Comparison of ENCODE assay signal across 2 cellular contexts in the genomic region with DNA sequence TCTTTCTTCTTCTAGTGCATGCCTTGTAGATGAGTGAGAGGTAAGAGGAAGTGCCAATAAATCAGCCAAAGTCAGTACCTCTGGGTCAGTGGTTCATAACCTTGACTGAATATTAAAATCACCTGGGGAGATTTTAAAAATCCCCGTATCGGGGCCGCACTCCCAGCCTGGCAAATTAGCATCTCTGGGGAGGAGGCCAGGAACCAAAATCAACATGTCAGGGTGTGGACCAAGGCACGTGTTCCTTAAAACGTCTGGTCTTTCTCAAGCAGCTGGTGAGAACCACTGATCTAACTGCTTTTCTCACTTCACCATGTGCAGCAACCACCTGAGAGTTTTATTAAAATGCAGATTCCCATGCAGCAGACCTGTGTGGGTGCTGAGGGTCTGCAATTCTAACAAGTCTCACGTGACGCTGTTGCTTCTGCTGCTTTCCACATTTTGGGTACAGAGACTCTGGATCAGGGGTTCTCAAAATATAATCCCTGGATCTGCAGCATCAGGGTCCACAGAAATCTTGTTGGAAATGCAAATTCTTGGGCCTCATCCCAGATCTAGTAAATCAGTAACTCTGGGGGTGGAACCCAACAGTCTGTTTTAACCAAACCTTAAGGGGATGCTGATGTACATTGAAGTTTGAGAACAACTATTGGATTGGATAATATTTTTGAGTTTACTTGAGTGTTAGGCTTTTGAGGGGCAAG.
TF ChIP-seq lines count a peak whose summit lies in the region.

No MANE protein-coding gene starts in this region.

TF ChIP-seq in HCT116, 20 proteins besides CTCF, POLR2A, EP300 and RAD21:
- TF ChIP-seq, protein P1, sequence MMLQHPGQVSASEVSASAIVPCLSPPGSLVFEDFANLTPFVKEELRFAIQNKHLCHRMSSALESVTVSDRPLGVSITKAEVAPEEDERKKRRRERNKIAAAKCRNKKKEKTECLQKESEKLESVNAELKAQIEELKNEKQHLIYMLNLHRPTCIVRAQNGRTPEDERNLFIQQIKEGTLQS (IDR thresholded peaks at IDR 0.05), result no peak
- TF ChIP-seq POLR2AphosphoS5 (IDR thresholded peaks at IDR 0.05; ENCODE audit: low read depth, low read length) (no peak), SP1 (IDR thresholded peaks at IDR 0.05; ENCODE audit: low read depth) (no peak)

TF ChIP-seq in SK-N-SH, 30 proteins besides CTCF, POLR2A, EP300 and RAD21:
- TF ChIP-seq, protein P2, sequence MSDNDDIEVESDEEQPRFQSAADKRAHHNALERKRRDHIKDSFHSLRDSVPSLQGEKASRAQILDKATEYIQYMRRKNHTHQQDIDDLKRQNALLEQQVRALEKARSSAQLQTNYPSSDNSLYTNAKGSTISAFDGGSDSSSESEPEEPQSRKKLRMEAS (IDR thresholded peaks at IDR 0.05; ENCODE audit: low read depth), result no peak
- no peak for TF ChIP-seq CHD2 (IDR thresholded peaks at IDR 0.05; ENCODE audit: low read length, partially characterized antibody)
- TF ChIP-seq SIN3A (IDR thresholded peaks at IDR 0.05; ENCODE audit: borderline replicate concordance, low read depth, low read length), result no peak
- no peak for TF ChIP-seq EZH2phosphoT487 (IDR thresholded peaks at IDR 0.05; ENCODE audit: borderline replicate concordance, low read depth)
- TF ChIP-seq, protein P3, sequence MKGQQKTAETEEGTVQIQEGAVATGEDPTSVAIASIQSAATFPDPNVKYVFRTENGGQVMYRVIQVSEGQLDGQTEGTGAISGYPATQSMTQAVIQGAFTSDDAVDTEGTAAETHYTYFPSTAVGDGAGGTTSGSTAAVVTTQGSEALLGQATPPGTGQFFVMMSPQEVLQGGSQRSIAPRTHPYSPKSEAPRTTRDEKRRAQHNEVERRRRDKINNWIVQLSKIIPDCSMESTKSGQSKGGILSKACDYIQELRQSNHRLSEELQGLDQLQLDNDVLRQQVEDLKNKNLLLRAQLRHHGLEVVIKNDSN (IDR thresholded peaks at IDR 0.05; ENCODE audit: borderline replicate concordance, low read depth), result no peak
- TF ChIP-seq, protein P4, sequence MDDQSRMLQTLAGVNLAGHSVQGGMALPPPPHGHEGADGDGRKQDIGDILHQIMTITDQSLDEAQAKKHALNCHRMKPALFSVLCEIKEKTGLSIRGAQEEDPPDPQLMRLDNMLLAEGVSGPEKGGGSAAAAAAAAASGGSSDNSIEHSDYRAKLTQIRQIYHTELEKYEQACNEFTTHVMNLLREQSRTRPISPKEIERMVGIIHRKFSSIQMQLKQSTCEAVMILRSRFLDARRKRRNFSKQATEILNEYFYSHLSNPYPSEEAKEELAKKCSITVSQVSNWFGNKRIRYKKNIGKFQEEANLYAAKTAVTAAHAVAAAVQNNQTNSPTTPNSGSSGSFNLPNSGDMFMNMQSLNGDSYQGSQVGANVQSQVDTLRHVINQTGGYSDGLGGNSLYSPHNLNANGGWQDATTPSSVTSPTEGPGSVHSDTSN (IDR thresholded peaks at IDR 0.05), result no peak
- TF ChIP-seq, protein P5, sequence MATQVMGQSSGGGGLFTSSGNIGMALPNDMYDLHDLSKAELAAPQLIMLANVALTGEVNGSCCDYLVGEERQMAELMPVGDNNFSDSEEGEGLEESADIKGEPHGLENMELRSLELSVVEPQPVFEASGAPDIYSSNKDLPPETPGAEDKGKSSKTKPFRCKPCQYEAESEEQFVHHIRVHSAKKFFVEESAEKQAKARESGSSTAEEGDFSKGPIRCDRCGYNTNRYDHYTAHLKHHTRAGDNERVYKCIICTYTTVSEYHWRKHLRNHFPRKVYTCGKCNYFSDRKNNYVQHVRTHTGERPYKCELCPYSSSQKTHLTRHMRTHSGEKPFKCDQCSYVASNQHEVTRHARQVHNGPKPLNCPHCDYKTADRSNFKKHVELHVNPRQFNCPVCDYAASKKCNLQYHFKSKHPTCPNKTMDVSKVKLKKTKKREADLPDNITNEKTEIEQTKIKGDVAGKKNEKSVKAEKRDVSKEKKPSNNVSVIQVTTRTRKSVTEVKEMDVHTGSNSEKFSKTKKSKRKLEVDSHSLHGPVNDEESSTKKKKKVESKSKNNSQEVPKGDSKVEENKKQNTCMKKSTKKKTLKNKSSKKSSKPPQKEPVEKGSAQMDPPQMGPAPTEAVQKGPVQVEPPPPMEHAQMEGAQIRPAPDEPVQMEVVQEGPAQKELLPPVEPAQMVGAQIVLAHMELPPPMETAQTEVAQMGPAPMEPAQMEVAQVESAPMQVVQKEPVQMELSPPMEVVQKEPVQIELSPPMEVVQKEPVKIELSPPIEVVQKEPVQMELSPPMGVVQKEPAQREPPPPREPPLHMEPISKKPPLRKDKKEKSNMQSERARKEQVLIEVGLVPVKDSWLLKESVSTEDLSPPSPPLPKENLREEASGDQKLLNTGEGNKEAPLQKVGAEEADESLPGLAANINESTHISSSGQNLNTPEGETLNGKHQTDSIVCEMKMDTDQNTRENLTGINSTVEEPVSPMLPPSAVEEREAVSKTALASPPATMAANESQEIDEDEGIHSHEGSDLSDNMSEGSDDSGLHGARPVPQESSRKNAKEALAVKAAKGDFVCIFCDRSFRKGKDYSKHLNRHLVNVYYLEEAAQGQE (IDR thresholded peaks at IDR 0.05; ENCODE audit: low read depth, low read length), result no peak
- TF ChIP-seq, protein P6, sequence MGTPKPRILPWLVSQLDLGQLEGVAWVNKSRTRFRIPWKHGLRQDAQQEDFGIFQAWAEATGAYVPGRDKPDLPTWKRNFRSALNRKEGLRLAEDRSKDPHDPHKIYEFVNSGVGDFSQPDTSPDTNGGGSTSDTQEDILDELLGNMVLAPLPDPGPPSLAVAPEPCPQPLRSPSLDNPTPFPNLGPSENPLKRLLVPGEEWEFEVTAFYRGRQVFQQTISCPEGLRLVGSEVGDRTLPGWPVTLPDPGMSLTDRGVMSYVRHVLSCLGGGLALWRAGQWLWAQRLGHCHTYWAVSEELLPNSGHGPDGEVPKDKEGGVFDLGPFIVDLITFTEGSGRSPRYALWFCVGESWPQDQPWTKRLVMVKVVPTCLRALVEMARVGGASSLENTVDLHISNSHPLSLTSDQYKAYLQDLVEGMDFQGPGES (IDR thresholded peaks at IDR 0.05; ENCODE audit: low read depth, low read length), result no peak
- TF ChIP-seq POLR2AphosphoS5 (IDR thresholded peaks at IDR 0.05; ENCODE audit: low read depth, low read length), result no peak
- no peak for TF ChIP-seq GABPA (IDR thresholded peaks at IDR 0.05; ENCODE audit: low read depth)
- no peak for TF ChIP-seq SMC3 (IDR thresholded peaks at IDR 0.05; ENCODE audit: low read depth, low read length)
- no peak for TF ChIP-seq TEAD4 (IDR thresholded peaks at IDR 0.05; ENCODE audit: borderline replicate concordance, insufficient read depth)
- no peak for TF ChIP-seq RXRA (IDR thresholded peaks at IDR 0.05; ENCODE audit: borderline replicate concordance, low read depth)
- TF ChIP-seq, protein P7, sequence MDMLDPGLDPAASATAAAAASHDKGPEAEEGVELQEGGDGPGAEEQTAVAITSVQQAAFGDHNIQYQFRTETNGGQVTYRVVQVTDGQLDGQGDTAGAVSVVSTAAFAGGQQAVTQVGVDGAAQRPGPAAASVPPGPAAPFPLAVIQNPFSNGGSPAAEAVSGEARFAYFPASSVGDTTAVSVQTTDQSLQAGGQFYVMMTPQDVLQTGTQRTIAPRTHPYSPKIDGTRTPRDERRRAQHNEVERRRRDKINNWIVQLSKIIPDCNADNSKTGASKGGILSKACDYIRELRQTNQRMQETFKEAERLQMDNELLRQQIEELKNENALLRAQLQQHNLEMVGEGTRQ (IDR thresholded peaks at IDR 0.05; ENCODE audit: borderline replicate concordance, low read depth, low read length), result no peak
- TF ChIP-seq, protein P8, sequence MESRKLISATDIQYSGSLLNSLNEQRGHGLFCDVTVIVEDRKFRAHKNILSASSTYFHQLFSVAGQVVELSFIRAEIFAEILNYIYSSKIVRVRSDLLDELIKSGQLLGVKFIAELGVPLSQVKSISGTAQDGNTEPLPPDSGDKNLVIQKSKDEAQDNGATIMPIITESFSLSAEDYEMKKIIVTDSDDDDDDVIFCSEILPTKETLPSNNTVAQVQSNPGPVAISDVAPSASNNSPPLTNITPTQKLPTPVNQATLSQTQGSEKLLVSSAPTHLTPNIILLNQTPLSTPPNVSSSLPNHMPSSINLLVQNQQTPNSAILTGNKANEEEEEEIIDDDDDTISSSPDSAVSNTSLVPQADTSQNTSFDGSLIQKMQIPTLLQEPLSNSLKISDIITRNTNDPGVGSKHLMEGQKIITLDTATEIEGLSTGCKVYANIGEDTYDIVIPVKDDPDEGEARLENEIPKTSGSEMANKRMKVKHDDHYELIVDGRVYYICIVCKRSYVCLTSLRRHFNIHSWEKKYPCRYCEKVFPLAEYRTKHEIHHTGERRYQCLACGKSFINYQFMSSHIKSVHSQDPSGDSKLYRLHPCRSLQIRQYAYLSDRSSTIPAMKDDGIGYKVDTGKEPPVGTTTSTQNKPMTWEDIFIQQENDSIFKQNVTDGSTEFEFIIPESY (IDR thresholded peaks at IDR 0.05; ENCODE audit: borderline replicate concordance, low read depth), result no peak
- no peak for TF ChIP-seq YY1 (IDR thresholded peaks at IDR 0.05; ENCODE audit: low read depth)
- TF ChIP-seq RCOR1 (IDR thresholded peaks at IDR 0.05; ENCODE audit: low read length), result no peak
- no peak for TF ChIP-seq FOXJ3 (CRISPR knock-in tag; IDR thresholded peaks at IDR 0.05)
